In genomic region chr21:42234464-42235241, GRCh38 we compare ENCODE assay signal across 8 cellular contexts. TPM values are rescaled to one million over a fixed set of nuclear protein-coding genes. Genes with fewer than 3 reads are reported as not detected.
DNase-seq lines count a peak whose midpoint lies in the region; ATAC-seq, FAIRE-seq and TF ChIP-seq lines count a peak whose summit lies in the region.

No MANE protein-coding gene starts in this region.

- peak overlapping the region; percentile 53 for H4K91ac ChIP-seq in H1 (replicated peaks; ENCODE audit: insufficient read length, low read length)

- H4K5ac ChIP-seq in H1 (ENCODE audit: insufficient read length, low read depth, low read length): no peak overlapping the region

- POLR2A ChIA-PET in H1 (lab: Charles Lee; ENCODE audit: partially characterized antibody): interaction anchor here (0.7 to 2.8 kb wide), 8 partner anchors 9 to 278 kb away, joined by 3 to 18 read pairs (median 4); no protein-coding TSS in a partner anchor

- peaks cover 7 to 21% (median 13%) of the 10 kb centered on the region in 4 experiments for H3K4me1 ChIP-seq in H1 (replicated peaks in 1 of 4; ENCODE audit: control insufficient read depth in 3 of 4, insufficient read depth in 4 of 4, low read length in 3 of 4)

- 7% methylated on average over 51 of the region's 73 CpGs; no CpG with 5 or more reads in 1 of the 2 experiments for whole genome bisulfite sequencing in H1 (ENCODE audit: extremely low coverage in 1 of 2, insufficient coverage in 1 of 2, insufficient read length in 1 of 2, insufficient replicate concordance in 2 of 2, low coverage in 1 of 2, low lambda C conversion rate in 2 of 2, missing lambda C conversion rate in 1 of 2), 2 experiments

- H3K4me3 ChIP-seq in H1 (ENCODE audit: extremely low read depth in 1 of 4, insufficient read depth in 2 of 4, low read depth in 3 of 4, low read length in 4 of 4): peak overlapping the region; percentile 21 to 60 (median 35)

- TF ChIP-seq EP300 in H1 (IDR thresholded peaks at IDR 0.05; ENCODE audit: borderline replicate concordance in 1 of 2, low read depth in 2 of 2, low read length in 2 of 2): 0 out of 3 replicates have a peak, but pooled peaks of 1 of the 2 experiments have one; percentile 36

- no peak overlapping the region for H3K23ac ChIP-seq in H1 (ENCODE audit: insufficient read length)

- CTCF ChIA-PET in H1 (lab: Charles Lee; ENCODE audit: partially characterized antibody): interaction anchor here (0.6 to 2.3 kb wide), 14 partner anchors 11 to 234 kb away, joined by 3 to 12 read pairs (median 4); partner anchors contain the start of gene ABCG1

- no peak overlapping the region for H3K4ac ChIP-seq in H1 (replicated peaks; ENCODE audit: insufficient read length, low read depth, low read length)

- peak overlapping the region; percentile 76 for H3K18ac ChIP-seq in H1 (ENCODE audit: extremely low read depth, low read length)

- TF ChIP-seq POLR2A in H1 (IDR thresholded peaks at IDR 0.05; ENCODE audit: control extremely low read depth in 1 of 2, low read depth in 2 of 2, low read length in 2 of 2): peak in 1 of 2 experiments; percentile 1; a peak in 1 of 3 replicates

- H3K9ac ChIP-seq in H1 (replicated peaks in 1 of 4; ENCODE audit: extremely low read depth in 1 of 4, low read depth in 3 of 4, low read length in 3 of 4): peak overlapping the region in 2 of 4 experiments; percentile 51 to 60; a peak in 4 of 7 replicates

- peak; percentile 52 for ATAC-seq in HG02885 (IDR thresholded peaks at IDR 0.05; ENCODE audit: poor library complexity, unreplicated experiment)

- H2BK5ac ChIP-seq in H1 (ENCODE audit: low read depth, low read length): peak overlapping the region; percentile 72; the same call in 1 of the 2 replicates

- no peak for FAIRE-seq in H1 (lab: Jason Lieb, UNC)

- H2BK15ac ChIP-seq in H1 (ENCODE audit: low read length): peak overlapping the region; percentile 98; the same call in 1 of the 2 replicates

- H4K8ac ChIP-seq in H1 (ENCODE audit: extremely low read depth, insufficient read depth, low read length): peak overlapping the region; percentile 98; the same call in 1 of the 2 replicates

- H2BK20ac ChIP-seq in H1 (ENCODE audit: low read length): peak overlapping the region; percentile 43; the same call in 1 of the 2 replicates

- H3K56ac ChIP-seq in H1 (replicated peaks; ENCODE audit: insufficient read length, low read depth, low read length): no peak overlapping the region

- H3K27ac ChIP-seq in H1 (ENCODE audit: low read depth, low read length): no peak overlapping the region

- H3K27me3 ChIP-seq in H1 (replicated peaks in 1 of 4; ENCODE audit: control insufficient read depth in 3 of 4, extremely low read depth in 1 of 4, insufficient read depth in 3 of 4, low read length in 3 of 4): peaks cover 0 to 24% (median 20%) of the 10 kb centered on the region in 4 experiments; a peak in 6 of 7 replicates

- no peaks in the 10 kb centered on the region for H3K36me3 ChIP-seq in H1 (ENCODE audit: control insufficient read depth in 2 of 4, insufficient read depth in 4 of 4, low read length in 3 of 4)

- H2BK12ac ChIP-seq in H1 (ENCODE audit: low read depth, low read length): peak overlapping the region; percentile 96

- H2AK5ac ChIP-seq in H1 (ENCODE audit: low read depth, low read length): 0 out of 2 replicates have a peak overlapping the region, but pooled peaks have one; percentile 71

- peak overlapping the region; percentile 41 for H2BK120ac ChIP-seq in H1 (replicated peaks; ENCODE audit: low read depth, low read length)

- TF ChIP-seq CTCF in H1 (IDR thresholded peaks at IDR 0.05; ENCODE audit: control extremely low read depth in 1 of 3, insufficient read depth in 1 of 3, low read depth in 1 of 3, low read length in 3 of 3): no peak

- H3K79me1 ChIP-seq in H1 (ENCODE audit: low read depth, low read length): no peaks in the 10 kb centered on the region

- H3K9me3 ChIP-seq in H1 (ENCODE audit: insufficient read depth in 2 of 2, low read depth in 1 of 2, low read length in 1 of 2): no peaks in the 10 kb centered on the region

- H4K20me1 ChIP-seq in H1 (replicated peaks in 1 of 2; ENCODE audit: control insufficient read depth in 1 of 2, insufficient read depth in 2 of 2, low read length in 2 of 2): peaks cover 0 to 1% of the 10 kb centered on the region in 2 experiments

- no peak for TF ChIP-seq RAD21 in H1 (IDR thresholded peaks at IDR 0.05 in 1 of 2, conservative IDR thresholded peaks at IDR 0.05 in 1 of 2; ENCODE audit: low read depth in 2 of 2, low read length in 2 of 2)

- no peaks in the 10 kb centered on the region for H3K79me2 ChIP-seq in H1 (ENCODE audit: control insufficient read depth in 1 of 2, insufficient read depth in 2 of 2, low read length in 2 of 2)

- H3K23me2 ChIP-seq in H1 (ENCODE audit: low read depth, low read length): peaks cover 5% of the 10 kb centered on the region; the same call in 1 of the 2 replicates

- H3K14ac ChIP-seq in H1 (ENCODE audit: insufficient read length): no peak overlapping the region

- peak overlapping the region; percentile 89; the same call in 1 of the 2 replicates for H2AFZ ChIP-seq in H1 (ENCODE audit: low read length)

- peak overlapping the region; percentile 59 to 94 for H3K4me2 ChIP-seq in H1 (ENCODE audit: insufficient read depth in 1 of 2, low read depth in 2 of 2, low read length in 2 of 2)

- DNase-seq in DMS53 treated with DMSO at 0.1 percent for 48 hours (lab: John Stamatoyannopoulos, UW; ENCODE audit: unreplicated experiment) (peak; percentile 60), NCI-H748 (lab: John Stamatoyannopoulos, UW; ENCODE audit: unreplicated experiment) (peak; percentile 90), H1 (ENCODE audit: low read depth in 1 of 2, low spot score in 2 of 2) (peak in 1 of 2 experiments; percentile 81), midbrain (lab: John Stamatoyannopoulos, UW) (peak; percentile 50), NCI-H446 treated with DMSO at 0.1 percent for 48 hours (lab: John Stamatoyannopoulos, UW) (no peak)
- DNase-seq in activated CD8-positive, alpha-beta memory T cell treated with anti-CD3 and anti-CD28 coated beads, Interleukin-2, amount 50 U/mL, for 1 hour (ENCODE audit: extremely low read depth): peak; percentile 64
- DNase-seq in stimulated activated CD8-positive, alpha-beta memory T cell treated with anti-CD3 and anti-CD28 coated beads, Interleukin-15, amount 100 ng/mL, for 48 hours (ENCODE audit: low read depth in 2 of 2): peak; percentile 68 to 73

TF ChIP-seq in H1, 55 proteins besides CTCF, POLR2A, EP300 and RAD21 (continues in another document):
- no peak for TF ChIP-seq RNF2 (IDR thresholded peaks at IDR 0.05; ENCODE audit: borderline replicate concordance, low read depth, low read length, missing control alignments, poor library complexity, severe bottlenecking)
- TF ChIP-seq MAFK (IDR thresholded peaks at IDR 0.05; ENCODE audit: low read depth, low read length): no peak
- TF ChIP-seq ASH2L (IDR thresholded peaks at IDR 0.05; ENCODE audit: low read length): peak; percentile 44
- TF ChIP-seq KDM4A (IDR thresholded peaks at IDR 0.05; ENCODE audit: low read depth, low read length, severe bottlenecking): peak; percentile 56
- TF ChIP-seq POU5F1 (IDR thresholded peaks at IDR 0.05; ENCODE audit: low read depth, low read length): no peak
- TF ChIP-seq HDAC2 (IDR thresholded peaks at IDR 0.05; ENCODE audit: borderline replicate concordance in 1 of 2, low read depth in 2 of 2, low read length in 2 of 2): no peak
- TF ChIP-seq CHD2 (IDR thresholded peaks at IDR 0.05; ENCODE audit: low read length): no peak
- peak; percentile 86 for TF ChIP-seq E2F6 (IDR thresholded peaks at IDR 0.05)
- TF ChIP-seq SRF (IDR thresholded peaks at IDR 0.05; ENCODE audit: low read depth, low read length): no peak
- no peak for TF ChIP-seq BRCA1 (IDR thresholded peaks at IDR 0.05; ENCODE audit: low read depth, low read length)
- TF ChIP-seq NRF1 (IDR thresholded peaks at IDR 0.05; ENCODE audit: low read depth, low read length): peak; percentile 17; the same call in 1 of the 2 replicates
- TF ChIP-seq CBX8 (IDR thresholded peaks at IDR 0.05; ENCODE audit: borderline replicate concordance, low read depth, low read length): no peak
- peak; percentile 30; the same call in 1 of the 2 replicates for TF ChIP-seq BACH1 (IDR thresholded peaks at IDR 0.05; ENCODE audit: low read length)
- no peak for TF ChIP-seq TEAD4 (IDR thresholded peaks at IDR 0.05; ENCODE audit: low read depth, low read length)
- no peak for TF ChIP-seq CEBPB (IDR thresholded peaks at IDR 0.05; ENCODE audit: low read depth, low read length)
- 0 out of 2 replicates have a peak, but pooled peaks have one; percentile 1 for TF ChIP-seq TCF12 (IDR thresholded peaks at IDR 0.05; ENCODE audit: low read depth, low read length)
- TF ChIP-seq SIX5 (IDR thresholded peaks at IDR 0.05; ENCODE audit: low read depth, low read length): no peak
- TF ChIP-seq TAF1 (IDR thresholded peaks at IDR 0.05; ENCODE audit: low read depth, low read length): peak; percentile 24; the same call in 1 of the 2 replicates
- TF ChIP-seq GTF2F1 (IDR thresholded peaks at IDR 0.05; ENCODE audit: borderline replicate concordance, low read depth, low read length): no peak
- TF ChIP-seq CHD1 (IDR thresholded peaks at IDR 0.05; ENCODE audit: low read depth, low read length): no peak
- TF ChIP-seq RFX5 (IDR thresholded peaks at IDR 0.05; ENCODE audit: borderline replicate concordance, low read depth, low read length): peak; percentile 74; the same call in 1 of the 2 replicates
- peak; percentile 29; the same call in 1 of the 2 replicates for TF ChIP-seq PHF8 (conservative IDR thresholded peaks at IDR 0.05; ENCODE audit: low read depth, low read length)
- TF ChIP-seq KDM1A (IDR thresholded peaks at IDR 0.05; ENCODE audit: borderline replicate concordance, low read length): no peak
- no peak for TF ChIP-seq EZH2 (IDR thresholded peaks at IDR 0.05; ENCODE audit: low read depth, low read length, severe bottlenecking)

RNA-seq across cellular contexts. Expression of gene ABCG1, which starts 15.7 kb away (rescaled TPM):
- total RNA-seq in H1 (2021; fragmentation: NEBNext Ultra II Directional; extraction: Animal tissue kit (Norgen Biotek cat#: 25700)): 4.0 TPM in 2 replicates
- 2.1 and 3.8 TPM in 2 replicates for polyA plus RNA-seq in H1 (2011; rRNA removed)
- 2.6 TPM for polyA plus RNA-seq in H1 (2011; cell fraction: cytosol; rRNA removed)
- polyA plus RNA-seq in H1 (2011; cell fraction: nucleus; rRNA removed): 5.8 TPM
- 1.7 to 2.7 TPM (median 2.3 TPM) in 4 replicates for polyA plus RNA-seq in H1 (2012, experiment 1 of 2)
- 2.4 TPM for polyA plus RNA-seq in H1 (2012, experiment 2 of 2)
- 1.4 TPM for polyA plus RNA-seq in H1 (2013, experiment 1 of 2)
- polyA plus RNA-seq in H1 (2013, experiment 2 of 2): 1.3 TPM
- 3.7 and 4.0 TPM in 2 replicates for polyA minus RNA-seq in H1 (2011; rRNA and poly(A)+ RNA removed)
- polyA minus RNA-seq in H1 (2011; cell fraction: cytosol; rRNA and poly(A)+ RNA removed): 2.9 TPM
- 3.6 TPM for polyA minus RNA-seq in H1 (2011; cell fraction: nucleus; rRNA and poly(A)+ RNA removed)
